ENCODE assay signal across 29 cellular contexts in genomic region chr19:19849056-19849455, GRCh38. TPM values are rescaled to one million over a fixed set of nuclear protein-coding genes. Genes with fewer than 3 reads are reported as not detected.
"Had no signal": no experiment of that assay in that cellular context is flagged by ENCODE, and none has a peak within 500 bp of the region (broad histone marks: within the 10 kb centered on the region; RNA-seq: fewer than 3 reads in every experiment).

No MANE protein-coding gene starts in this region.

- ATAC-seq: activated CD8-positive, alpha-beta memory T cell treated with anti-CD3 and anti-CD28 coated beads, Interleukin-2, amount 10 ng/mL, durations not matched to agents 7 days and 5 days; activated T-cell treated with anti-CD3 and anti-CD28 coated beads, Interleukin-2, amount 50 U/mL, for 72 hours; activated T-helper 17 cell treated with anti-CD3 and anti-CD28 coated beads, Interleukin-2, amount 50 U/mL, for 72 hours; K562; WTC11 had no signal

- H3K9ac ChIP-seq: SK-N-SH had no signal

- H3K4me2 ChIP-seq: SK-N-SH had no signal

- H3K4me3 ChIP-seq: ascending aorta, cardiac muscle cell, K562, SJSA1 had no signal

- DNase-seq: activated CD4-positive, alpha-beta memory T cell treated with anti-CD3 and anti-CD28 coated beads, Interleukin-2, amount 10 ng/mL, durations not matched to agents 7 days and 5 days; activated CD4-positive, alpha-beta T cell treated with anti-CD3 and anti-CD28 coated beads for 48 hours; activated CD4-positive, CD25-positive, alpha-beta regulatory T cell treated with anti-CD3 and anti-CD28 coated beads, Interleukin-2, amount 50 U/mL, for 72 hours; activated CD8-positive, alpha-beta memory T cell treated with anti-CD3 and anti-CD28 coated beads for 24 hours; activated CD8-positive, alpha-beta memory T cell treated with anti-CD3 and anti-CD28 coated beads, Interleukin-2, amount 10 ng/mL, durations not matched to agents 7 days and 5 days; activated effector memory CD4-positive, alpha-beta T cell treated with anti-CD3 and anti-CD28 coated beads, Interleukin-2, amount 50 U/mL, for 16 hours; activated naive CD4-positive, alpha-beta T cell; activated naive CD4-positive, alpha-beta T cell treated with anti-CD3 and anti-CD28 coated beads, Interleukin-2, amount 50 U/mL, for 16 hours; activated naive CD8-positive, alpha-beta T cell treated with anti-CD3 and anti-CD28 coated beads for 36 hours; activated T-cell treated with anti-CD3 and anti-CD28 coated beads, Interleukin-2, amount 50 U/mL, for 1 hour; activated T-cell treated with anti-CD3 and anti-CD28 coated beads, Interleukin-2, amount 50 U/mL, for 72 hours; amygdala; NCI-H1092; NCI-H1436 treated with DMSO at 0.1 percent for 48 hours; NCI-H1694 treated with DMSO at 0.1 percent for 48 hours; NCI-H2029; NCI-H345; NCI-H524 treated with DMSO at 0.1 percent for 48 hours; OCI-M1; SHP77; SK-N-SH; T1000 had no signal

- H3K4me1 ChIP-seq: ascending aorta, SJSA1 had no signal

- H3K9me3 ChIP-seq: ascending aorta, SJSA1 had no signal

- FAIRE-seq: K562 had no signal

- H3K27me3 ChIP-seq: ascending aorta, cardiac muscle cell, SJSA1 had no signal

- H3K27ac ChIP-seq: ascending aorta, cardiac muscle cell, SJSA1 had no signal

- H3K36me3 ChIP-seq: ascending aorta, cardiac muscle cell, SJSA1 had no signal

- H3K9me2 ChIP-seq: SK-N-SH had no signal

RNA-seq across cellular contexts. Expression of gene ZNF93, which starts 51.7 kb away (rescaled TPM):
- total RNA-seq: NCI-H460 had no signal
